In genomic region chr10:61452655-61453641, GRCh38 we compare ENCODE assay signal across 8 cellular contexts. TPM values are rescaled to one million over a fixed set of nuclear protein-coding genes. Genes with fewer than 3 reads are reported as not detected.
A peak's percentile ranks its signal among the peaks of the same experiment; 100 is the strongest.
DNase-seq lines count a peak whose midpoint lies in the region; ATAC-seq, FAIRE-seq and TF ChIP-seq lines count a peak whose summit lies in the region.

Gene TMEM26 (minus strand): TSS chr10:61453381. CDS start chr10:61453081, 300 bp downstream.

- no peak within 1 kb of the TSS for H3K27ac Mint-ChIP-seq in activated naive CD4-positive, alpha-beta T cell treated with anti-CD3 and anti-CD28 coated beads, Interleukin-2, amount 10 ng/mL, durations not matched to agents 7 days and 5 days
- no peak within 1 kb of the TSS for H3K27ac Mint-ChIP-seq in activated naive CD4-positive, alpha-beta T cell treated with anti-CD3 and anti-CD28 coated beads, Interleukin-2, amount 50 U/mL, for 72 hours
- peak within 1 kb of the TSS; percentile 21 for H3K27ac Mint-ChIP-seq in mesothelial cell of epicardium

- peak within 1 kb of the TSS; percentile 18 for H3K4me3 Mint-ChIP-seq in activated naive CD4-positive, alpha-beta T cell treated with anti-CD3 and anti-CD28 coated beads, Interleukin-2, amount 10 ng/mL, durations not matched to agents 7 days and 5 days
- H3K4me3 Mint-ChIP-seq in mesothelial cell of epicardium, result peak within 1 kb of the TSS; percentile 82

- dilution Hi-C loops in endothelial cell of umbilical vein (cut with MboI; ENCODE audit: extremely low pct_ligation_motif_present, low sequenced_read_pairs), result no loop called here

- no peaks in the 10 kb centered on the region for H3K9me3 ChIP-seq in endothelial cell of umbilical vein (replicated peaks; ENCODE audit: control insufficient read depth, insufficient read depth, low read length)
- H3K9me3 ChIP-seq in SJCRH30 (replicated peaks), result no peaks in the 10 kb centered on the region

- TF ChIP-seq CTCF in endothelial cell of umbilical vein (IDR thresholded peaks at IDR 0.05; ENCODE audit: extremely low read depth in 1 of 2, insufficient read depth in 1 of 2, low read depth in 1 of 2, low read length in 2 of 2) (no peak), mesothelial cell of epicardium (IDR thresholded peaks at IDR 0.05; ENCODE audit: unreplicated experiment) (no peak)

- H3K9me3 Mint-ChIP-seq in activated naive CD4-positive, alpha-beta T cell treated with anti-CD3 and anti-CD28 coated beads, Interleukin-2, amount 10 ng/mL, durations not matched to agents 7 days and 5 days, result no peaks in the 10 kb centered on the region
- no peaks in the 10 kb centered on the region for H3K9me3 Mint-ChIP-seq in activated naive CD4-positive, alpha-beta T cell treated with anti-CD3 and anti-CD28 coated beads, Interleukin-2, amount 50 U/mL, for 72 hours
- no peaks in the 10 kb centered on the region for H3K9me3 Mint-ChIP-seq in mesothelial cell of epicardium

- H3K4me2 ChIP-seq in endothelial cell of umbilical vein (ENCODE audit: insufficient read depth, low read length), result peak within 1 kb of the TSS; percentile 69

- ATAC-seq in activated naive CD4-positive, alpha-beta T cell treated with anti-CD3 and anti-CD28 coated beads, Interleukin-2, amount 50 U/mL, for 72 hours, result no peak
- ATAC-seq in GM21723 (IDR thresholded peaks at IDR 0.05; ENCODE audit: unreplicated experiment), result no peak
- ATAC-seq in HG03378 (IDR thresholded peaks at IDR 0.05; ENCODE audit: unreplicated experiment), result no peak

- POLR2A ChIA-PET in endothelial cell of umbilical vein (lab: Charles Lee), result no interaction called here

- H3K36me3 ChIP-seq in endothelial cell of umbilical vein (ENCODE audit: control insufficient read depth in 2 of 2, extremely low read depth in 1 of 2, insufficient read depth in 2 of 2, low read length in 2 of 2), result no peaks in the 10 kb centered on the region
- H3K36me3 ChIP-seq in SJCRH30, result no peaks in the 10 kb centered on the region

- peaks cover 5% of the 10 kb centered on the region for H3K4me1 Mint-ChIP-seq in activated naive CD4-positive, alpha-beta T cell treated with anti-CD3 and anti-CD28 coated beads, Interleukin-2, amount 10 ng/mL, durations not matched to agents 7 days and 5 days
- peaks cover 33% of the 10 kb centered on the region for H3K4me1 Mint-ChIP-seq in mesothelial cell of epicardium

- no peaks in the 10 kb centered on the region for H4K20me1 ChIP-seq in endothelial cell of umbilical vein (replicated peaks; ENCODE audit: control insufficient read depth, extremely low read depth, insufficient read depth, low read length)

- H3K27me3 ChIP-seq in endothelial cell of umbilical vein (ENCODE audit: control insufficient read depth in 2 of 2, insufficient read depth in 2 of 2, low read length in 2 of 2) (peaks cover 0 to 7% of the 10 kb centered on the region in 2 experiments), SJCRH30 (no peaks in the 10 kb centered on the region)

- H3K9me1 ChIP-seq in endothelial cell of umbilical vein (replicated peaks; ENCODE audit: control insufficient read depth, extremely low read depth, insufficient read depth, low read length), result no peaks in the 10 kb centered on the region

- TF ChIP-seq POLR2A in endothelial cell of umbilical vein (IDR thresholded peaks at IDR 0.05; ENCODE audit: low read depth, low read length), result no peak

- H3K27me3 Mint-ChIP-seq in activated naive CD4-positive, alpha-beta T cell treated with anti-CD3 and anti-CD28 coated beads, Interleukin-2, amount 10 ng/mL, durations not matched to agents 7 days and 5 days, result peaks cover 47% of the 10 kb centered on the region
- H3K27me3 Mint-ChIP-seq in mesothelial cell of epicardium (ENCODE audit: low read depth), result peaks cover 67% of the 10 kb centered on the region

- H3K36me3 Mint-ChIP-seq in activated naive CD4-positive, alpha-beta T cell treated with anti-CD3 and anti-CD28 coated beads, Interleukin-2, amount 10 ng/mL, durations not matched to agents 7 days and 5 days, result no peaks in the 10 kb centered on the region
- H3K36me3 Mint-ChIP-seq in activated naive CD4-positive, alpha-beta T cell treated with anti-CD3 and anti-CD28 coated beads, Interleukin-2, amount 50 U/mL, for 72 hours, result no peaks in the 10 kb centered on the region
- H3K36me3 Mint-ChIP-seq in mesothelial cell of epicardium, result no peaks in the 10 kb centered on the region

- H3K9ac ChIP-seq in endothelial cell of umbilical vein (replicated peaks; ENCODE audit: extremely low read depth, insufficient read depth, low read length), result no peak within 1 kb of the TSS

- no TSS peak for BruUV-seq in endothelial cell of umbilical vein (replicated peaks; lab: Mats Ljungman, UMichigan)

- FAIRE-seq in endothelial cell of umbilical vein (lab: Jason Lieb, UNC), result peak; percentile 12

- DNase-seq in activated naive CD4-positive, alpha-beta T cell treated with anti-CD3 and anti-CD28 coated beads, Interleukin-2, amount 10 ng/mL, durations not matched to agents 7 days and 5 days, result no peak
- DNase-seq in activated naive CD4-positive, alpha-beta T cell treated with anti-CD3 and anti-CD28 coated beads, Interleukin-2, amount 50 U/mL, for 72 hours (ENCODE audit: low spot score in 2 of 2), result no peak
- DNase-seq in endothelial cell of umbilical vein (ENCODE audit: low read depth, low spot score) (peak; percentile 43), mesothelial cell of epicardium (ENCODE audit: low spot score in 2 of 2, unreplicated experiment in 2 of 2) (peak in 1 of 2 experiments; percentile 52), ureter (ENCODE audit: low spot score) (peak; percentile 69), SJCRH30 (no peak)

- intact Hi-C loops in endothelial cell of umbilical vein (cut with micrococcal nuclease), result loop anchor here (2.0 kb wide), 1 partner anchor 34 kb away; no protein-coding TSS in a partner anchor

- peak within 1 kb of the TSS; percentile 90 for H2AFZ ChIP-seq in endothelial cell of umbilical vein (ENCODE audit: low read depth, low read length)

- CTCF ChIA-PET in activated naive CD4-positive, alpha-beta T cell treated with anti-CD3 and anti-CD28 coated beads, Interleukin-2, amount 10 ng/mL, durations not matched to agents 7 days and 5 days (lab: Charles Lee), result no interaction called here
- CTCF ChIA-PET in endothelial cell of umbilical vein (lab: Charles Lee), result no interaction called here

- no peaks in the 10 kb centered on the region for H3K79me2 ChIP-seq in endothelial cell of umbilical vein (ENCODE audit: control insufficient read depth, insufficient read depth, low read length)

- H3K27ac ChIP-seq in endothelial cell of umbilical vein (ENCODE audit: insufficient read depth, low read depth, low read length), result no peak within 1 kb of the TSS
- no peak within 1 kb of the TSS for H3K27ac ChIP-seq in SJCRH30

- peak within 1 kb of the TSS; percentile 36 to 59 (median 36) for H3K4me3 ChIP-seq in endothelial cell of umbilical vein (replicated peaks in 1 of 3; ENCODE audit: insufficient read depth in 1 of 3, low read depth in 1 of 3, low read length in 3 of 3)
- H3K4me3 ChIP-seq in SJCRH30, result no peak within 1 kb of the TSS

- H3K4me1 ChIP-seq in endothelial cell of umbilical vein (ENCODE audit: control insufficient read depth, extremely low read depth, insufficient read depth, low read length) (peaks cover 7% of the 10 kb centered on the region), SJCRH30 (no peaks in the 10 kb centered on the region)

TF ChIP-seq in endothelial cell of umbilical vein, 7 proteins besides CTCF, POLR2A, EP300 and RAD21:
- TF ChIP-seq EZH2 (IDR thresholded peaks at IDR 0.05; ENCODE audit: borderline replicate concordance, low read depth, low read length, severe bottlenecking), result no peak
- TF ChIP-seq MYC (IDR thresholded peaks at IDR 0.05; ENCODE audit: low read depth, low read length), result no peak
- no peak for TF ChIP-seq POLR2AphosphoS5 (IDR thresholded peaks at IDR 0.05; ENCODE audit: insufficient read depth, low read depth, low read length)
- TF ChIP-seq FOS (IDR thresholded peaks at IDR 0.05; ENCODE audit: borderline replicate concordance, insufficient read depth, low read length), result no peak
- TF ChIP-seq GATA2 (IDR thresholded peaks at IDR 0.05; ENCODE audit: insufficient read depth, insufficient read length, low read depth, low read length), result no peak
- no peak for TF ChIP-seq JUN (IDR thresholded peaks at IDR 0.05; ENCODE audit: borderline replicate concordance, insufficient read depth, insufficient read length, low read depth)
- TF ChIP-seq MAX (IDR thresholded peaks at IDR 0.05; ENCODE audit: insufficient read depth, insufficient read length), result no peak
TF ChIP-seq in endothelial cell of umbilical vein: peak in this region for 0.

RNA-seq across cellular contexts. Expression of gene TMEM26, which starts in this region (rescaled TPM):
- not detected for total RNA-seq in activated naive CD4-positive, alpha-beta T cell treated with anti-CD3 and anti-CD28 coated beads, Interleukin-2, amount 50 U/mL, for 72 hours
- total RNA-seq in endothelial cell of umbilical vein, result 0.23 and 0.27 TPM in 2 replicates
- 0.05 and 0.07 TPM in 2 replicates for polyA plus RNA-seq in endothelial cell of umbilical vein
- 0.01 and 0.08 TPM in 2 replicates for polyA plus RNA-seq in endothelial cell of umbilical vein (2011; cell fraction: cytosol; rRNA removed)
- 0.07 and 0.09 TPM in 2 replicates for polyA plus RNA-seq in endothelial cell of umbilical vein (2011; cell fraction: nucleus; rRNA removed)
- polyA plus RNA-seq in endothelial cell of umbilical vein (2012), result 0.03 TPM in 1 of 2 replicates, not detected in the other
- not detected in 2 replicates for polyA minus RNA-seq in endothelial cell of umbilical vein
- polyA minus RNA-seq in endothelial cell of umbilical vein (2011; cell fraction: cytosol; rRNA and poly(A)+ RNA removed), result not detected
- polyA minus RNA-seq in endothelial cell of umbilical vein (2011; cell fraction: nucleus; rRNA and poly(A)+ RNA removed), result 0.10 TPM in 1 of 2 replicates, not detected in the other
- 3.4 to 4.1 TPM (median 3.9 TPM) in 3 replicates for total RNA-seq in mesothelial cell of epicardium
- 4.1 TPM for total RNA-seq in ureter
- not detected in 2 replicates for total RNA-seq in SJCRH30 (2014; rRNA removed; shearing (Covaris generic))

Comparison
In these comparisons a context has a peak if more than half of its experiments do, and no peak if none do; other contexts are left out.
1. Peak in DNase-seq, H3K4me3 ChIP-seq and H3K4me2 ChIP-seq in endothelial cell of umbilical vein; RNA of the gene not detected or under 1 TPM.